11 cellular contexts compared by ENCODE assay signal in the genomic region with DNA sequence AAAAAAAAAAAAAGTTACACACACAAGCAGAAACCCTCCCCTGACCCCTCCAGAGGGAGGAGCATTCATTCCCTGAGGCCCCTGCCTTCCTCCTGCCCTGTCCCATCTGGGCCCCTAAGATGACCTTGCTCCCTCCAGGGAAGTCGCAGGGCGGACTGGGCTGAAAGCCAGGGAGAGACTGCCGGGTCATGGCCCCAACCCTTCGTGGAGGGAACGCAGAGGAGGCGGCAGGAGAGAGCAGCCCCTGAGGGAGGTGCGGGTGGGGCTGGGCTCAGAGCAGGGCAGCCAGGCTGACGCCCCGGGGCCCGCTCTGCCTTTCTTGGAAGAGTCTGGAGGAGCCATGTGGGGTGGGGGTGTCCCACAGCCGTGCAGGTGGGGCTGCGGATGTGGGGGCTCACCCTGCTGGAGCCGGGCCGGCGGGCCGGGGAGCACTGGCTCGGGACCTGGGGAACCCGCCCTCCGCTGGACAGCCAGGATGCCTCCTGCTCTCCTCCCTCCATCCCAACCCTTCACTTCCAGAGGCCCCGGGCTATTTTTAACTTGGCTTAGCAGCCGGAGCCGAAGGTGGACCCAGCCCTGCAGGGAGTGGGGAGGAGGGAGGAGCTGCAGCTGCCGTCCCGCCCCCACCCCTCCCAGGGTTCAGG. TPM values are rescaled to one million over a fixed set of nuclear protein-coding genes. Genes with fewer than 3 reads are reported as not detected.
DNase-seq lines count a peak whose midpoint lies in the region; ATAC-seq, FAIRE-seq and TF ChIP-seq lines count a peak whose summit lies in the region.
"Had no signal": no experiment of that assay in that cellular context is flagged by ENCODE, and none has a peak within 500 bp of the region (broad histone marks: within the 10 kb centered on the region; RNA-seq: fewer than 3 reads in every experiment).

No MANE protein-coding gene starts in this region.

- H3K4me3 Mint-ChIP-seq in activated CD4-positive, alpha-beta T cell treated with anti-CD3 and anti-CD28 coated beads for 36 hours, result no peak overlapping the region
- no peak overlapping the region for H3K4me3 Mint-ChIP-seq in activated CD4-positive, alpha-beta T cell treated with anti-CD3 and anti-CD28 coated beads, Interleukin-2, amount 10 ng/mL, durations not matched to agents 24 days and 14 days

- no peaks in the 10 kb centered on the region for H4K20me1 ChIP-seq in K562 (replicated peaks; ENCODE audit: control insufficient read depth, insufficient read depth, low read length)

- H3K4me1 Mint-ChIP-seq in activated CD4-positive, alpha-beta T cell treated with anti-CD3 and anti-CD28 coated beads for 36 hours, result peaks cover 10% of the 10 kb centered on the region
- H3K4me1 Mint-ChIP-seq in activated CD4-positive, alpha-beta T cell treated with anti-CD3 and anti-CD28 coated beads, Interleukin-2, amount 10 ng/mL, durations not matched to agents 24 days and 14 days, result peaks cover 18% of the 10 kb centered on the region

- H3K27ac Mint-ChIP-seq in activated CD4-positive, alpha-beta T cell treated with anti-CD3 and anti-CD28 coated beads for 36 hours, result no peak overlapping the region
- no peak overlapping the region for H3K27ac Mint-ChIP-seq in activated CD4-positive, alpha-beta T cell treated with anti-CD3 and anti-CD28 coated beads, Interleukin-2, amount 10 ng/mL, durations not matched to agents 24 days and 14 days

- peak overlapping the region; percentile 64 for H3K4me2 ChIP-seq in K562 (ENCODE audit: insufficient read depth, low read length)

- no peak for TF ChIP-seq POLR2A in K562 (conservative IDR thresholded peaks at IDR 0.05)

- BruUV-seq in K562 (replicated peaks; lab: Mats Ljungman, UMichigan), result no TSS peak

- TF ChIP-seq RAD21 in K562 (CRISPR knock-in tag; conservative IDR thresholded peaks at IDR 0.05 in 1 of 2, IDR thresholded peaks at IDR 0.05 in 1 of 2), result no peak

- H3K9ac ChIP-seq in K562 (ENCODE audit: insufficient read depth in 1 of 2, low read depth in 2 of 2, low read length in 2 of 2), result peak overlapping the region; percentile 61 to 84

- peaks cover 32% of the 10 kb centered on the region for H3K27me3 Mint-ChIP-seq in activated CD4-positive, alpha-beta T cell treated with anti-CD3 and anti-CD28 coated beads for 36 hours
- peaks cover 30% of the 10 kb centered on the region for H3K27me3 Mint-ChIP-seq in activated CD4-positive, alpha-beta T cell treated with anti-CD3 and anti-CD28 coated beads, Interleukin-2, amount 10 ng/mL, durations not matched to agents 24 days and 14 days

- in situ Hi-C loops in K562 (cut with MboI), result no loop called here

- intact Hi-C loops in activated CD4-positive, alpha-beta T cell treated with anti-CD3 and anti-CD28 coated beads for 36 hours (cut with DNase I, micrococcal nuclease), result no loop called here
- intact Hi-C loops in activated CD4-positive, alpha-beta T cell treated with anti-CD3 and anti-CD28 coated beads, Interleukin-2, amount 10 ng/mL, durations not matched to agents 24 days and 14 days (cut with micrococcal nuclease), result no loop called here
- intact Hi-C loops in K562 (cut with micrococcal nuclease), result no loop called here

- no peaks in the 10 kb centered on the region; the same call in 2 of the 3 replicates for H3K79me2 ChIP-seq in K562 (ENCODE audit: control insufficient read depth, insufficient read depth, low read length)

- TF ChIP-seq CTCF in K562 (IDR thresholded peaks at IDR 0.05 in 2 of 3, conservative IDR thresholded peaks at IDR 0.05 in 1 of 3; ENCODE audit: insufficient read depth in 2 of 3, low read depth in 1 of 3, low read length in 3 of 3), result no peak

- H2AFZ ChIP-seq in K562 (ENCODE audit: low read depth, low read length), result peak overlapping the region; percentile 93

- peaks cover 24 to 65% of the 10 kb centered on the region in 2 experiments for H3K4me1 ChIP-seq in K562 (replicated peaks in 1 of 2; ENCODE audit: control insufficient read depth in 2 of 2, insufficient read depth in 2 of 2, low read length in 2 of 2)
- no peaks in the 10 kb centered on the region for H3K4me1 ChIP-seq in urinary bladder (ENCODE audit: insufficient read depth)

- H3K9me1 ChIP-seq in K562 (ENCODE audit: control insufficient read depth, insufficient read depth, low read length), result peaks cover 2% of the 10 kb centered on the region

- DNase-seq in activated CD4-positive, alpha-beta T cell treated with anti-CD3 and anti-CD28 coated beads for 36 hours, result peak; percentile 7
- DNase-seq in activated CD4-positive, alpha-beta T cell treated with anti-CD3 and anti-CD28 coated beads, Interleukin-2, amount 10 ng/mL, durations not matched to agents 24 days and 14 days, result no peak
- DNase-seq in K562 (ENCODE audit: extremely low read depth in 1 of 4, low spot score in 3 of 4) (peak; percentile 76 to 90 (median 81)), left kidney (ENCODE audit: low read depth, low spot score) (peak; percentile 90), hippocampal formation (lab: John Stamatoyannopoulos, UW) (no peak)
- DNase-seq: AML-193; central memory CD4-positive, alpha-beta T cell had no signal

- ATAC-seq in activated CD4-positive, alpha-beta T cell treated with anti-CD3 and anti-CD28 coated beads for 36 hours, result no peak
- ATAC-seq in K562 (peak; percentile 87), HG03565 (IDR thresholded peaks at IDR 0.05; ENCODE audit: unreplicated experiment) (no peak), HG03108 (IDR thresholded peaks at IDR 0.05; ENCODE audit: unreplicated experiment) (no peak)

- H3K36me3 Mint-ChIP-seq in activated CD4-positive, alpha-beta T cell treated with anti-CD3 and anti-CD28 coated beads for 36 hours (ENCODE audit: low read depth), result no peaks in the 10 kb centered on the region
- H3K36me3 Mint-ChIP-seq in activated CD4-positive, alpha-beta T cell treated with anti-CD3 and anti-CD28 coated beads, Interleukin-2, amount 10 ng/mL, durations not matched to agents 24 days and 14 days (ENCODE audit: low read depth), result no peaks in the 10 kb centered on the region

- WGBS in K562 (ENCODE audit: insufficient coverage, low coverage, missing lambda C conversion rate), result 2% methylated on average over 19 of the region's 24 CpGs
- 2% methylated on average over 24 of the region's 24 CpGs for WGBS in urinary bladder

- CTCF ChIA-PET in activated CD4-positive, alpha-beta T cell treated with anti-CD3 and anti-CD28 coated beads for 36 hours (lab: Charles Lee), result no interaction called here
- CTCF ChIA-PET in K562 (lab: Yijun Ruan, JAX; ENCODE audit: low intra/inter-chr PET ratio), result no interaction called here

- no peaks in the 10 kb centered on the region for H3K9me3 ChIP-seq in K562 (replicated peaks; ENCODE audit: control insufficient read depth, insufficient read depth, low read depth, low read length)

- no peaks in the 10 kb centered on the region for H3K9me3 Mint-ChIP-seq in activated CD4-positive, alpha-beta T cell treated with anti-CD3 and anti-CD28 coated beads for 36 hours (ENCODE audit: low read depth)
- H3K9me3 Mint-ChIP-seq in activated CD4-positive, alpha-beta T cell treated with anti-CD3 and anti-CD28 coated beads, Interleukin-2, amount 10 ng/mL, durations not matched to agents 24 days and 14 days, result no peaks in the 10 kb centered on the region

- H3K27ac ChIP-seq in K562 (ENCODE audit: extremely low read depth, low read depth, low read length), result peak overlapping the region; percentile 75; the same call in 2 of the 3 replicates
- H3K27ac ChIP-seq in urinary bladder (ENCODE audit: low read depth), result peak overlapping the region; percentile 35

- no peak for TF ChIP-seq EP300 in K562 (IDR thresholded peaks at IDR 0.05; ENCODE audit: low read length)

- no peaks in the 10 kb centered on the region for H3K27me3 ChIP-seq in K562 (ENCODE audit: control insufficient read depth in 2 of 2, insufficient read depth in 2 of 2, low read length in 2 of 2)

- H3K4me3 ChIP-seq in K562 (peak overlapping the region; percentile 40), urinary bladder (ENCODE audit: low read depth, low read length) (no peak overlapping the region)

- peak; percentile 88 for FAIRE-seq in K562 (lab: Jason Lieb, UNC)

- H3K36me3 ChIP-seq in K562 (ENCODE audit: control insufficient read depth, insufficient read depth, low read length) (no peaks in the 10 kb centered on the region), urinary bladder (ENCODE audit: insufficient read depth) (no peaks in the 10 kb centered on the region)

- POLR2A ChIA-PET in activated CD4-positive, alpha-beta T cell treated with anti-CD3 and anti-CD28 coated beads for 36 hours (lab: Charles Lee), result no interaction called here
- POLR2A ChIA-PET in K562 (lab: Yijun Ruan, JAX), result no interaction called here

RNA-seq across cellular contexts. Expression of a gene that starts 15.0 kb away (rescaled TPM):
- total RNA-seq in activated CD4-positive, alpha-beta T cell treated with anti-CD3 and anti-CD28 coated beads for 36 hours, result under 1 TPM; 0.11 to 0.16 TPM
- total RNA-seq in activated CD4-positive, alpha-beta T cell treated with anti-CD3 and anti-CD28 coated beads, Interleukin-2, amount 10 ng/mL, durations not matched to agents 24 days and 14 days, result 0.19 TPM in 1 of 2 replicates, not detected in the other
- not detected in 2 replicates for total RNA-seq in K562 (2011; cell fraction: chromatin; rRNA removed; ENCODE audit: low replicate concordance)
- not detected in 2 replicates for total RNA-seq in K562 (2011; cell fraction: nucleolus; rRNA removed)
- total RNA-seq in K562 (2011; cell fraction: nucleoplasm; rRNA removed), result not detected in 2 replicates
- total RNA-seq in K562 (2014; rRNA removed), result not detected in 2 replicates
- total RNA-seq in K562 (2014; rRNA removed; fragmentation: Illumina TruSeq; extraction: Trizol), result not detected in 2 replicates
- total RNA-seq in K562 (2015; rRNA removed; fragmentation: Illumina TruSeq; extraction: Trizol), result not detected in 2 replicates
- total RNA-seq in K562 (2021), result not detected in 2 replicates
- not detected in 2 replicates for polyA plus RNA-seq in K562 (2011; rRNA removed)
- not detected in 2 replicates for polyA plus RNA-seq in K562 (2011; cell fraction: cytosol; rRNA removed)
- polyA plus RNA-seq in K562 (2011; cell fraction: nucleus; rRNA removed), result not detected in 2 replicates
- not detected in 2 replicates for polyA plus RNA-seq in K562 (2012)
- polyA plus RNA-seq in K562 (2014; fragmentation: Illumina TruSeq; extraction: Trizol), result not detected in 2 replicates
- polyA plus RNA-seq in K562 (2014; fragmentation: Nextera tagmentation; extraction: Ambion mirVana), result not detected
- not detected in 2 replicates for polyA plus RNA-seq in K562 (2014; rRNA removed)
- polyA minus RNA-seq in K562 (2011; rRNA and poly(A)+ RNA removed), result not detected in 2 replicates
- polyA minus RNA-seq in K562 (2011; cell fraction: cytosol; rRNA and poly(A)+ RNA removed), result not detected in 2 replicates
- not detected in 2 replicates for polyA minus RNA-seq in K562 (2011; cell fraction: nucleus; rRNA and poly(A)+ RNA removed)
- total RNA-seq in urinary bladder, result not detected
- polyA plus RNA-seq in urinary bladder, result 0.68 TPM
- total RNA-seq: renal cortical epithelial cell had no signal

RNA-seq across cellular contexts. Expression of a gene that starts 15.2 kb away (rescaled TPM):
- total RNA-seq in activated CD4-positive, alpha-beta T cell treated with anti-CD3 and anti-CD28 coated beads for 36 hours, result 1 to 10 TPM in 1 of 2 experiments, under 1 TPM in 1; 0.88 to 1.3 TPM
- 0.84 and 1.0 TPM in 2 replicates for total RNA-seq in activated CD4-positive, alpha-beta T cell treated with anti-CD3 and anti-CD28 coated beads, Interleukin-2, amount 10 ng/mL, durations not matched to agents 24 days and 14 days
- total RNA-seq in K562 (2011; cell fraction: chromatin; rRNA removed; ENCODE audit: low replicate concordance), result 6.4 and 23.8 TPM in 2 replicates
- total RNA-seq in K562 (2011; cell fraction: nucleolus; rRNA removed), result 8.2 and 11.0 TPM in 2 replicates
- 6.0 and 7.5 TPM in 2 replicates for total RNA-seq in K562 (2011; cell fraction: nucleoplasm; rRNA removed)
- total RNA-seq in K562 (2014; rRNA removed) (2.2 and 2.6 TPM in 2 replicates), K562 (2014; rRNA removed; fragmentation: Illumina TruSeq; extraction: Trizol) (0.38 and 0.40 TPM in 2 replicates), K562 (2015; rRNA removed; fragmentation: Illumina TruSeq; extraction: Trizol) (2.3 TPM in 2 replicates), K562 (2021) (4.1 and 4.6 TPM in 2 replicates), urinary bladder (10.6 TPM)
- polyA plus RNA-seq in K562 (2011; rRNA removed) (1.1 and 1.7 TPM in 2 replicates), K562 (2014; fragmentation: Illumina TruSeq; extraction: Trizol) (0.39 and 1.1 TPM in 2 replicates), K562 (2014; fragmentation: Nextera tagmentation; extraction: Ambion mirVana) (under 1 TPM; 0.29 to 0.58 TPM), K562 (2014; rRNA removed) (1.3 and 2.0 TPM in 2 replicates), urinary bladder (6.7 TPM)
- 1.7 and 3.0 TPM in 2 replicates for polyA plus RNA-seq in K562 (2011; cell fraction: cytosol; rRNA removed)
- polyA plus RNA-seq in K562 (2011; cell fraction: nucleus; rRNA removed), result 4.8 and 8.1 TPM in 2 replicates
- 2.3 and 3.0 TPM in 2 replicates for polyA plus RNA-seq in K562 (2012)
- polyA minus RNA-seq in K562 (2011; rRNA and poly(A)+ RNA removed), result 13.0 and 13.5 TPM in 2 replicates
- 14.3 and 18.7 TPM in 2 replicates for polyA minus RNA-seq in K562 (2011; cell fraction: cytosol; rRNA and poly(A)+ RNA removed)
- 4.2 and 5.1 TPM in 2 replicates for polyA minus RNA-seq in K562 (2011; cell fraction: nucleus; rRNA and poly(A)+ RNA removed)

RNA-seq across cellular contexts. Expression of a gene that starts 18.8 kb away (rescaled TPM):
- total RNA-seq in activated CD4-positive, alpha-beta T cell treated with anti-CD3 and anti-CD28 coated beads for 36 hours, result 10 to 100 TPM; 54.0 to 56.3 TPM
- 75.9 and 78.8 TPM in 2 replicates for total RNA-seq in activated CD4-positive, alpha-beta T cell treated with anti-CD3 and anti-CD28 coated beads, Interleukin-2, amount 10 ng/mL, durations not matched to agents 24 days and 14 days
- 66.8 and 118 TPM in 2 replicates for total RNA-seq in K562 (2011; cell fraction: chromatin; rRNA removed; ENCODE audit: low replicate concordance)
- total RNA-seq in K562 (2011; cell fraction: nucleolus; rRNA removed), result 62.7 and 66.1 TPM in 2 replicates
- total RNA-seq in K562 (2011; cell fraction: nucleoplasm; rRNA removed), result 60.7 and 71.2 TPM in 2 replicates
- total RNA-seq in K562 (2014; rRNA removed), result 54.7 and 69.8 TPM in 2 replicates
- 60.6 and 66.7 TPM in 2 replicates for total RNA-seq in K562 (2014; rRNA removed; fragmentation: Illumina TruSeq; extraction: Trizol)
- 74.6 and 76.2 TPM in 2 replicates for total RNA-seq in K562 (2015; rRNA removed; fragmentation: Illumina TruSeq; extraction: Trizol)
- total RNA-seq in K562 (2021), result 94.2 and 95.4 TPM in 2 replicates
- polyA plus RNA-seq in K562 (2011; rRNA removed), result 97.8 and 117 TPM in 2 replicates
- polyA plus RNA-seq in K562 (2011; cell fraction: cytosol; rRNA removed), result 109 and 128 TPM in 2 replicates
- polyA plus RNA-seq in K562 (2011; cell fraction: nucleus; rRNA removed), result 76.7 and 81.1 TPM in 2 replicates
- polyA plus RNA-seq in K562 (2012), result 73.1 and 95.5 TPM in 2 replicates
- 112 and 115 TPM in 2 replicates for polyA plus RNA-seq in K562 (2014; fragmentation: Illumina TruSeq; extraction: Trizol)
- polyA plus RNA-seq in K562 (2014; fragmentation: Nextera tagmentation; extraction: Ambion mirVana), result 1 to 10 TPM; 1.9 to 9.3 TPM
- polyA plus RNA-seq in K562 (2014; rRNA removed), result 98.5 and 99.5 TPM in 2 replicates
- 48.0 and 69.0 TPM in 2 replicates for polyA minus RNA-seq in K562 (2011; rRNA and poly(A)+ RNA removed)
- polyA minus RNA-seq in K562 (2011; cell fraction: cytosol; rRNA and poly(A)+ RNA removed), result 69.2 and 82.6 TPM in 2 replicates
- 18.4 and 23.2 TPM in 2 replicates for polyA minus RNA-seq in K562 (2011; cell fraction: nucleus; rRNA and poly(A)+ RNA removed)
- total RNA-seq in urinary bladder, result 53.7 TPM
- 132 TPM for polyA plus RNA-seq in urinary bladder

RNA-seq across cellular contexts. Expression of a gene that starts 48.7 kb away (rescaled TPM):
- 10 to 100 TPM; 30.1 to 34.3 TPM for total RNA-seq in activated CD4-positive, alpha-beta T cell treated with anti-CD3 and anti-CD28 coated beads for 36 hours
- total RNA-seq in activated CD4-positive, alpha-beta T cell treated with anti-CD3 and anti-CD28 coated beads, Interleukin-2, amount 10 ng/mL, durations not matched to agents 24 days and 14 days, result 42.3 and 43.1 TPM in 2 replicates
- total RNA-seq in K562 (2011; cell fraction: chromatin; rRNA removed; ENCODE audit: low replicate concordance), result 54.4 and 105 TPM in 2 replicates
- 56.5 and 57.4 TPM in 2 replicates for total RNA-seq in K562 (2011; cell fraction: nucleolus; rRNA removed)
- 36.4 and 43.2 TPM in 2 replicates for total RNA-seq in K562 (2011; cell fraction: nucleoplasm; rRNA removed)
- total RNA-seq in K562 (2014; rRNA removed) (31.3 and 41.1 TPM in 2 replicates), K562 (2014; rRNA removed; fragmentation: Illumina TruSeq; extraction: Trizol) (10.3 and 13.4 TPM in 2 replicates), K562 (2015; rRNA removed; fragmentation: Illumina TruSeq; extraction: Trizol) (28.4 and 29.5 TPM in 2 replicates), K562 (2021) (42.3 and 42.8 TPM in 2 replicates), urinary bladder (18.7 TPM)
- polyA plus RNA-seq in K562 (2011; rRNA removed) (22.4 and 23.4 TPM in 2 replicates), K562 (2014; fragmentation: Illumina TruSeq; extraction: Trizol) (21.8 and 27.2 TPM in 2 replicates), K562 (2014; fragmentation: Nextera tagmentation; extraction: Ambion mirVana) (under 1 TPM; 0.95 to 0.99 TPM), K562 (2014; rRNA removed) (25.5 and 26.3 TPM in 2 replicates), urinary bladder (31.8 TPM)
- 25.9 and 38.5 TPM in 2 replicates for polyA plus RNA-seq in K562 (2011; cell fraction: cytosol; rRNA removed)
- 42.6 and 52.5 TPM in 2 replicates for polyA plus RNA-seq in K562 (2011; cell fraction: nucleus; rRNA removed)
- polyA plus RNA-seq in K562 (2012), result 28.8 and 29.1 TPM in 2 replicates
- polyA minus RNA-seq in K562 (2011; rRNA and poly(A)+ RNA removed), result 17.3 and 29.6 TPM in 2 replicates
- polyA minus RNA-seq in K562 (2011; cell fraction: cytosol; rRNA and poly(A)+ RNA removed), result 26.0 and 31.4 TPM in 2 replicates
- polyA minus RNA-seq in K562 (2011; cell fraction: nucleus; rRNA and poly(A)+ RNA removed), result 10.2 and 12.2 TPM in 2 replicates

Comparison
In these comparisons a context has a peak if more than half of its experiments do, and no peak if none do; other contexts are left out.
1. DNase-seq: peak in activated CD4-positive, alpha-beta T cell treated with anti-CD3 and anti-CD28 coated beads for 36 hours (single experiment), K562 (4 of 4) and left kidney (single experiment); none in activated CD4-positive, alpha-beta T cell treated with anti-CD3 and anti-CD28 coated beads, Interleukin-2, amount 10 ng/mL, durations not matched to agents 24 days and 14 days (single experiment) and hippocampal formation (0 of 2).